In the genomic region with DNA sequence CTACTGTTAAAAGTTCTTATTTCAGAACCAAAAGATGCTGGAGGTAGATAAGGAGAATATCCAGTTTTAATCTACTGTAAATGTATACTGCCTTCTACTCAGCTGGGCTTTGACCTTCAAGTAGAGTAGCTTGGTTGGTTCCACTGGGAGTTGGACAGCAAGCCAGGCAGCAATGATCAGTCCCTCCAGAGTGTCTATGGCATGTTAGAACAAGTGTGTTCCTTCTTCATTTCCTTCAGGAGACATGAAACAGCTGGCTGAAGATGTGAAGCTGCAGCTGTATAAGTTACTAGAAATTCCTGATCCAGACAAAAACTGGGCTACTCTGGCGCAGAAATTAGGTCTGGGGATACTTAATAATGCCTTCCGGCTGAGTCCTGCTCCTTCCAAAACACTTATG, we compare ENCODE assay signal across 12 cellular contexts.
DNase-seq lines count a peak whose midpoint lies in the region; ATAC-seq, FAIRE-seq and TF ChIP-seq lines count a peak whose summit lies in the region.
"Had no signal": no experiment of that assay in that cellular context is flagged by ENCODE, and none has a peak within 500 bp of the region (broad histone marks: within the 10 kb centered on the region; RNA-seq: fewer than 3 reads in every experiment).

No MANE protein-coding gene starts in this region.

- no peak overlapping the region for H2AFZ ChIP-seq in endothelial cell of umbilical vein (ENCODE audit: low read depth, low read length)

- no peak for TF ChIP-seq POLR2A in GM12892 (IDR thresholded peaks at IDR 0.05; ENCODE audit: low read depth, low read length)
- no peak for TF ChIP-seq POLR2A in endothelial cell of umbilical vein (IDR thresholded peaks at IDR 0.05; ENCODE audit: low read depth, low read length)

- dilution Hi-C loops in endothelial cell of umbilical vein (cut with MboI; ENCODE audit: extremely low pct_ligation_motif_present, low sequenced_read_pairs): no loop called here

- FAIRE-seq in GM12892 (lab: Jason Lieb, UNC): peak; percentile 24
- FAIRE-seq in endothelial cell of umbilical vein (lab: Jason Lieb, UNC): peak; percentile 59

- H3K27ac Mint-ChIP-seq in T-cell: peak overlapping the region; percentile 98 to 99
- peak overlapping the region; percentile 94 for H3K27ac Mint-ChIP-seq in stimulated activated effector memory CD8-positive, alpha-beta T cell treated with anti-CD3 and anti-CD28 coated beads, Interleukin-12 subunit alpha, Interleukin-12 subunit beta, amount 100 ng/mL, for 72 hours

- no peak for DNase-seq in GM12892 (ENCODE audit: insufficient read length)
- no peak for DNase-seq in T-cell
- no peak for DNase-seq in endothelial cell of umbilical vein (ENCODE audit: low read depth, low spot score)
- DNase-seq in stimulated activated effector memory CD8-positive, alpha-beta T cell treated with anti-CD3 and anti-CD28 coated beads, Interleukin-12 subunit alpha, Interleukin-12 subunit beta, amount 100 ng/mL, for 72 hours (ENCODE audit: low spot score in 2 of 2): no peak
- no peak for DNase-seq in effector CD8-positive, alpha-beta T cell (lab: John Stamatoyannopoulos, UW)
- DNase-seq: activated gamma-delta T cell, GDM1, GOT3, NCI-H2081 treated with DMSO at 0.1 percent for 48 hours had no signal

- no peak for TF ChIP-seq CTCF in endothelial cell of umbilical vein (IDR thresholded peaks at IDR 0.05; ENCODE audit: extremely low read depth in 1 of 2, insufficient read depth in 1 of 2, low read depth in 1 of 2, low read length in 2 of 2)

- peaks cover 84 to 91% (median 90%) of the 10 kb centered on the region in 3 donors for H3K4me1 Mint-ChIP-seq in T-cell
- peaks cover 74% of the 10 kb centered on the region for H3K4me1 Mint-ChIP-seq in stimulated activated effector memory CD8-positive, alpha-beta T cell treated with anti-CD3 and anti-CD28 coated beads, Interleukin-12 subunit alpha, Interleukin-12 subunit beta, amount 100 ng/mL, for 72 hours

- H3K9me1 ChIP-seq in endothelial cell of umbilical vein (replicated peaks; ENCODE audit: control insufficient read depth, extremely low read depth, insufficient read depth, low read length): no peaks in the 10 kb centered on the region

- no peak overlapping the region for H3K9ac ChIP-seq in endothelial cell of umbilical vein (replicated peaks; ENCODE audit: extremely low read depth, insufficient read depth, low read length)

- no peaks in the 10 kb centered on the region for H3K79me2 ChIP-seq in endothelial cell of umbilical vein (ENCODE audit: control insufficient read depth, insufficient read depth, low read length)

- H3K4me1 ChIP-seq in endothelial cell of umbilical vein (ENCODE audit: control insufficient read depth, extremely low read depth, insufficient read depth, low read length): peaks cover 29% of the 10 kb centered on the region

- no peaks in the 10 kb centered on the region for H3K9me3 ChIP-seq in endothelial cell of umbilical vein (replicated peaks; ENCODE audit: control insufficient read depth, insufficient read depth, low read length)
- H3K9me3 ChIP-seq: SJSA1 had no signal

- intact Hi-C loops in endothelial cell of umbilical vein (cut with micrococcal nuclease): loop anchor here (5.0 kb wide), 2 partner anchors 110 to 180 kb away; a partner anchor contains a TSS

- H3K27ac ChIP-seq in endothelial cell of umbilical vein (ENCODE audit: insufficient read depth, low read depth, low read length): peak overlapping the region; percentile 35
- H3K27ac ChIP-seq: SJSA1 had no signal

- POLR2A ChIA-PET in T-cell (lab: Charles Lee) (interaction anchor here (0.6 to 1.2 kb wide), 6 partner anchors 9 to 408 kb away, joined by 3 to 4 read pairs (median 3); a partner anchor contains a TSS), endothelial cell of umbilical vein (lab: Charles Lee) (no interaction called here)

- peaks cover 22 to 23% of the 10 kb centered on the region in 2 experiments for H3K36me3 ChIP-seq in endothelial cell of umbilical vein (ENCODE audit: control insufficient read depth in 2 of 2, extremely low read depth in 1 of 2, insufficient read depth in 2 of 2, low read length in 2 of 2)

- no peaks in the 10 kb centered on the region for H3K27me3 Mint-ChIP-seq in T-cell

- no TSS peak for BruUV-seq in endothelial cell of umbilical vein (replicated peaks; lab: Mats Ljungman, UMichigan)

- H3K9me3 Mint-ChIP-seq in T-cell: no peaks in the 10 kb centered on the region
- no peaks in the 10 kb centered on the region for H3K9me3 Mint-ChIP-seq in stimulated activated effector memory CD8-positive, alpha-beta T cell treated with anti-CD3 and anti-CD28 coated beads, Interleukin-12 subunit alpha, Interleukin-12 subunit beta, amount 100 ng/mL, for 72 hours

- CTCF ChIA-PET in T-cell (lab: Charles Lee) (interaction anchor here (1.0 to 2.0 kb wide), 8 partner anchors 12 to 395 kb away, joined by 3 to 12 read pairs (median 4); no protein-coding TSS in a partner anchor), endothelial cell of umbilical vein (lab: Charles Lee) (interaction anchor here (1.1 to 2.2 kb wide), 5 partner anchors 9 to 397 kb away, joined by 3 to 9 read pairs (median 8); no protein-coding TSS in a partner anchor)

- ATAC-seq in T-cell (replicated peaks in 1 of 4) (no peak), GM21737 (IDR thresholded peaks at IDR 0.05; ENCODE audit: unreplicated experiment) (no peak), HG02973 (IDR thresholded peaks at IDR 0.05; ENCODE audit: unreplicated experiment) (no peak)
- no peak for ATAC-seq in stimulated activated effector memory CD8-positive, alpha-beta T cell treated with anti-CD3 and anti-CD28 coated beads, Interleukin-12 subunit alpha, Interleukin-12 subunit beta, amount 100 ng/mL, for 72 hours

- no peaks in the 10 kb centered on the region for H3K27me3 ChIP-seq in endothelial cell of umbilical vein (ENCODE audit: control insufficient read depth in 2 of 2, insufficient read depth in 2 of 2, low read length in 2 of 2)
- H3K27me3 ChIP-seq: SJSA1 had no signal

- H3K36me3 Mint-ChIP-seq in T-cell: peaks cover 91% of the 10 kb centered on the region
- H3K36me3 Mint-ChIP-seq in stimulated activated effector memory CD8-positive, alpha-beta T cell treated with anti-CD3 and anti-CD28 coated beads, Interleukin-12 subunit alpha, Interleukin-12 subunit beta, amount 100 ng/mL, for 72 hours: peaks cover 100% of the 10 kb centered on the region

- no peaks in the 10 kb centered on the region for H4K20me1 ChIP-seq in endothelial cell of umbilical vein (replicated peaks; ENCODE audit: control insufficient read depth, extremely low read depth, insufficient read depth, low read length)

- peak overlapping the region; percentile 80 to 85 (median 82) for H3K4me3 Mint-ChIP-seq in T-cell
- peak overlapping the region; percentile 82 for H3K4me3 Mint-ChIP-seq in stimulated activated effector memory CD8-positive, alpha-beta T cell treated with anti-CD3 and anti-CD28 coated beads, Interleukin-12 subunit alpha, Interleukin-12 subunit beta, amount 100 ng/mL, for 72 hours

- H3K4me3 ChIP-seq in endothelial cell of umbilical vein (replicated peaks in 1 of 3; ENCODE audit: insufficient read depth in 1 of 3, low read depth in 1 of 3, low read length in 3 of 3): no peak overlapping the region
- H3K4me3 ChIP-seq: SJSA1 had no signal

- no peak overlapping the region for H3K4me2 ChIP-seq in endothelial cell of umbilical vein (ENCODE audit: insufficient read depth, low read length)

TF ChIP-seq in endothelial cell of umbilical vein, 7 proteins besides CTCF, POLR2A, EP300 and RAD21:
- no peak for TF ChIP-seq MYC (IDR thresholded peaks at IDR 0.05; ENCODE audit: low read depth, low read length)
- TF ChIP-seq JUN (IDR thresholded peaks at IDR 0.05; ENCODE audit: borderline replicate concordance, insufficient read depth, insufficient read length, low read depth): no peak
- TF ChIP-seq, protein P1, sequence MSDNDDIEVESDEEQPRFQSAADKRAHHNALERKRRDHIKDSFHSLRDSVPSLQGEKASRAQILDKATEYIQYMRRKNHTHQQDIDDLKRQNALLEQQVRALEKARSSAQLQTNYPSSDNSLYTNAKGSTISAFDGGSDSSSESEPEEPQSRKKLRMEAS (IDR thresholded peaks at IDR 0.05; ENCODE audit: insufficient read depth, insufficient read length): no peak
- no peak for TF ChIP-seq EZH2 (IDR thresholded peaks at IDR 0.05; ENCODE audit: borderline replicate concordance, low read depth, low read length, severe bottlenecking)
- TF ChIP-seq FOS (IDR thresholded peaks at IDR 0.05; ENCODE audit: borderline replicate concordance, insufficient read depth, low read length): no peak
- no peak for TF ChIP-seq GATA2 (IDR thresholded peaks at IDR 0.05; ENCODE audit: insufficient read depth, insufficient read length, low read depth, low read length)
- TF ChIP-seq POLR2AphosphoS5 (IDR thresholded peaks at IDR 0.05; ENCODE audit: insufficient read depth, low read depth, low read length): no peak
